Comparison of ENCODE assay signal across 2 cellular contexts in the genomic region with DNA sequence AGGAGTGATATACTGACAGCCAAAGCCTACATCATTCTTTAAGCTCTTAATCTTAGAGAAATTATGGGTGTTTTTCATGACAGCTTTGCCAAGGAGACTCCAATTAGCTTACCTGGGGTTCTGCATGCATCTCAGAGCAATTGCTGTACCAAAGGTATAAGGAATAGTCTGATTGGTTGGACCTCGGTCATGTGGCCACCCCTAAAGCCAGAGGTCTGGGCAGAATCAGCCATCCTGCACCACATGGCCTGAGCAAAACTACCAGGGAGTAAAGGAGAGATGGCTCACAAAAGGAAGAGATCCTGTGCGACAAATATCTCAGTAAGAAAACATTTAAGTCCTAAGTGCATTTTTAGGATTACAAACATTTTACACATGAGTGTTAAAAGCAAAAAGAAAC.
TF ChIP-seq lines count a peak whose summit lies in the region.

No MANE protein-coding gene starts in this region.

TF ChIP-seq in IMR-90, 13 proteins besides CTCF, POLR2A, EP300 and RAD21:
- no peak for TF ChIP-seq NFE2L2 (IDR thresholded peaks at IDR 0.05; ENCODE audit: low read depth, low read length)
- TF ChIP-seq, protein P1, sequence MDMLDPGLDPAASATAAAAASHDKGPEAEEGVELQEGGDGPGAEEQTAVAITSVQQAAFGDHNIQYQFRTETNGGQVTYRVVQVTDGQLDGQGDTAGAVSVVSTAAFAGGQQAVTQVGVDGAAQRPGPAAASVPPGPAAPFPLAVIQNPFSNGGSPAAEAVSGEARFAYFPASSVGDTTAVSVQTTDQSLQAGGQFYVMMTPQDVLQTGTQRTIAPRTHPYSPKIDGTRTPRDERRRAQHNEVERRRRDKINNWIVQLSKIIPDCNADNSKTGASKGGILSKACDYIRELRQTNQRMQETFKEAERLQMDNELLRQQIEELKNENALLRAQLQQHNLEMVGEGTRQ (IDR thresholded peaks at IDR 0.05; ENCODE audit: low read depth, low read length): peak; percentile 52; the same call in 1 of the 2 replicates

TF ChIP-seq in SK-N-SH treated with all-trans-retinoic acid at 6 μM for 48 hours, 23 proteins besides CTCF, POLR2A, EP300 and RAD21:
- TF ChIP-seq BACH2 (CRISPR knock-in tag; IDR thresholded peaks at IDR 0.05; ENCODE audit: borderline replicate concordance) (no peak), SNAI2 (CRISPR knock-in tag; IDR thresholded peaks at IDR 0.05) (no peak), ZNF8 (CRISPR knock-in tag; IDR thresholded peaks at IDR 0.05) (no peak), CSDC2 (CRISPR knock-in tag; IDR thresholded peaks at IDR 0.05) (no peak), ZC3H10 (CRISPR knock-in tag; IDR thresholded peaks at IDR 0.05) (no peak), TOX (CRISPR knock-in tag; IDR thresholded peaks at IDR 0.05; ENCODE audit: borderline replicate concordance) (no peak), TCF4 (CRISPR knock-in tag; IDR thresholded peaks at IDR 0.05; ENCODE audit: borderline replicate concordance) (no peak), ZFP30 (CRISPR knock-in tag; IDR thresholded peaks at IDR 0.05) (no peak), ZFP3 (CRISPR knock-in tag; IDR thresholded peaks at IDR 0.05) (no peak), ARNTL (CRISPR knock-in tag; IDR thresholded peaks at IDR 0.05; ENCODE audit: borderline replicate concordance, low read depth) (no peak), RARB (CRISPR knock-in tag; IDR thresholded peaks at IDR 0.05) (no peak), OSR1 (CRISPR knock-in tag; IDR thresholded peaks at IDR 0.05) (no peak), ZNF565 (CRISPR knock-in tag; conservative IDR thresholded peaks at IDR 0.05; ENCODE audit: low read depth) (no peak), ESRRG (CRISPR knock-in tag; IDR thresholded peaks at IDR 0.05) (no peak), ZNF70 (CRISPR knock-in tag; IDR thresholded peaks at IDR 0.05) (no peak)
- TF ChIP-seq, protein P2, sequence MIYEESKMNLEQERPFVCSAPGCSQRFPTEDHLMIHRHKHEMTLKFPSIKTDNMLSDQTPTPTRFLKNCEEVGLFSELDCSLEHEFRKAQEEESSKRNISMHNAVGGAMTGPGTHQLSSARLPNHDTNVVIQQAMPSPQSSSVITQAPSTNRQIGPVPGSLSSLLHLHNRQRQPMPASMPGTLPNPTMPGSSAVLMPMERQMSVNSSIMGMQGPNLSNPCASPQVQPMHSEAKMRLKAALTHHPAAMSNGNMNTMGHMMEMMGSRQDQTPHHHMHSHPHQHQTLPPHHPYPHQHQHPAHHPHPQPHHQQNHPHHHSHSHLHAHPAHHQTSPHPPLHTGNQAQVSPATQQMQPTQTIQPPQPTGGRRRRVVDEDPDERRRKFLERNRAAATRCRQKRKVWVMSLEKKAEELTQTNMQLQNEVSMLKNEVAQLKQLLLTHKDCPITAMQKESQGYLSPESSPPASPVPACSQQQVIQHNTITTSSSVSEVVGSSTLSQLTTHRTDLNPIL (CRISPR knock-in tag; IDR thresholded peaks at IDR 0.05; ENCODE audit: low read depth): no peak
- TF ChIP-seq, protein P3, sequence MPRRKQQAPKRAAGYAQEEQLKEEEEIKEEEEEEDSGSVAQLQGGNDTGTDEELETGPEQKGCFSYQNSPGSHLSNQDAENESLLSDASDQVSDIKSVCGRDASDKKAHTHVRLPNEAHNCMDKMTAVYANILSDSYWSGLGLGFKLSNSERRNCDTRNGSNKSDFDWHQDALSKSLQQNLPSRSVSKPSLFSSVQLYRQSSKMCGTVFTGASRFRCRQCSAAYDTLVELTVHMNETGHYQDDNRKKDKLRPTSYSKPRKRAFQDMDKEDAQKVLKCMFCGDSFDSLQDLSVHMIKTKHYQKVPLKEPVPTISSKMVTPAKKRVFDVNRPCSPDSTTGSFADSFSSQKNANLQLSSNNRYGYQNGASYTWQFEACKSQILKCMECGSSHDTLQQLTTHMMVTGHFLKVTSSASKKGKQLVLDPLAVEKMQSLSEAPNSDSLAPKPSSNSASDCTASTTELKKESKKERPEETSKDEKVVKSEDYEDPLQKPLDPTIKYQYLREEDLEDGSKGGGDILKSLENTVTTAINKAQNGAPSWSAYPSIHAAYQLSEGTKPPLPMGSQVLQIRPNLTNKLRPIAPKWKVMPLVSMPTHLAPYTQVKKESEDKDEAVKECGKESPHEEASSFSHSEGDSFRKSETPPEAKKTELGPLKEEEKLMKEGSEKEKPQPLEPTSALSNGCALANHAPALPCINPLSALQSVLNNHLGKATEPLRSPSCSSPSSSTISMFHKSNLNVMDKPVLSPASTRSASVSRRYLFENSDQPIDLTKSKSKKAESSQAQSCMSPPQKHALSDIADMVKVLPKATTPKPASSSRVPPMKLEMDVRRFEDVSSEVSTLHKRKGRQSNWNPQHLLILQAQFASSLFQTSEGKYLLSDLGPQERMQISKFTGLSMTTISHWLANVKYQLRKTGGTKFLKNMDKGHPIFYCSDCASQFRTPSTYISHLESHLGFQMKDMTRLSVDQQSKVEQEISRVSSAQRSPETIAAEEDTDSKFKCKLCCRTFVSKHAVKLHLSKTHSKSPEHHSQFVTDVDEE (CRISPR knock-in tag; IDR thresholded peaks at IDR 0.05): no peak
- TF ChIP-seq, protein P4, sequence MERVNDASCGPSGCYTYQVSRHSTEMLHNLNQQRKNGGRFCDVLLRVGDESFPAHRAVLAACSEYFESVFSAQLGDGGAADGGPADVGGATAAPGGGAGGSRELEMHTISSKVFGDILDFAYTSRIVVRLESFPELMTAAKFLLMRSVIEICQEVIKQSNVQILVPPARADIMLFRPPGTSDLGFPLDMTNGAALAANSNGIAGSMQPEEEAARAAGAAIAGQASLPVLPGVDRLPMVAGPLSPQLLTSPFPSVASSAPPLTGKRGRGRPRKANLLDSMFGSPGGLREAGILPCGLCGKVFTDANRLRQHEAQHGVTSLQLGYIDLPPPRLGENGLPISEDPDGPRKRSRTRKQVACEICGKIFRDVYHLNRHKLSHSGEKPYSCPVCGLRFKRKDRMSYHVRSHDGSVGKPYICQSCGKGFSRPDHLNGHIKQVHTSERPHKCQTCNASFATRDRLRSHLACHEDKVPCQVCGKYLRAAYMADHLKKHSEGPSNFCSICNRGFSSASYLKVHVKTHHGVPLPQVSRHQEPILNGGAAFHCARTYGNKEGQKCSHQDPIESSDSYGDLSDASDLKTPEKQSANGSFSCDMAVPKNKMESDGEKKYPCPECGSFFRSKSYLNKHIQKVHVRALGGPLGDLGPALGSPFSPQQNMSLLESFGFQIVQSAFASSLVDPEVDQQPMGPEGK (CRISPR knock-in tag; IDR thresholded peaks at IDR 0.05; ENCODE audit: borderline replicate concordance): no peak
- TF ChIP-seq, protein P5, sequence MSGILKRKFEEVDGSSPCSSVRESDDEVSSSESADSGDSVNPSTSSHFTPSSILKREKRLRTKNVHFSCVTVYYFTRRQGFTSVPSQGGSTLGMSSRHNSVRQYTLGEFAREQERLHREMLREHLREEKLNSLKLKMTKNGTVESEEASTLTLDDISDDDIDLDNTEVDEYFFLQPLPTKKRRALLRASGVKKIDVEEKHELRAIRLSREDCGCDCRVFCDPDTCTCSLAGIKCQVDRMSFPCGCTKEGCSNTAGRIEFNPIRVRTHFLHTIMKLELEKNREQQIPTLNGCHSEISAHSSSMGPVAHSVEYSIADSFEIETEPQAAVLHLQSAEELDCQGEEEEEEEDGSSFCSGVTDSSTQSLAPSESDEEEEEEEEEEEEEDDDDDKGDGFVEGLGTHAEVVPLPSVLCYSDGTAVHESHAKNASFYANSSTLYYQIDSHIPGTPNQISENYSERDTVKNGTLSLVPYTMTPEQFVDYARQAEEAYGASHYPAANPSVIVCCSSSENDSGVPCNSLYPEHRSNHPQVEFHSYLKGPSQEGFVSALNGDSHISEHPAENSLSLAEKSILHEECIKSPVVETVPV (CRISPR knock-in tag; IDR thresholded peaks at IDR 0.05): no peak
